In genomic region chr20:37877832-37878772, GRCh38 we compare ENCODE assay signal across 2 cellular contexts.
TF ChIP-seq lines count a peak whose summit lies in the region.

No MANE protein-coding gene starts in this region.

TF ChIP-seq in IMR-90, 13 proteins besides CTCF, POLR2A, EP300 and RAD21:
- TF ChIP-seq RCOR1 (IDR thresholded peaks at IDR 0.05; ENCODE audit: insufficient replicate concordance, low read length), result no peak
- no peak for TF ChIP-seq MAFK (IDR thresholded peaks at IDR 0.05; ENCODE audit: low read depth, low read length)

TF ChIP-seq in H1, 55 proteins besides CTCF, POLR2A, EP300 and RAD21:
- no peak for TF ChIP-seq ZNF274 (IDR thresholded peaks at IDR 0.05; ENCODE audit: borderline replicate concordance, extremely low read depth, low read length)
- TF ChIP-seq SP2 (IDR thresholded peaks at IDR 0.05; ENCODE audit: low read length), result no peak
- TF ChIP-seq SUZ12 (IDR thresholded peaks at IDR 0.05; ENCODE audit: low read length), result no peak
